In genomic region chr6:129370268-129370916, GRCh38 we compare ENCODE assay signal across 8 cellular contexts.
DNase-seq lines count a peak whose midpoint lies in the region; ATAC-seq, FAIRE-seq and TF ChIP-seq lines count a peak whose summit lies in the region.

No MANE protein-coding gene starts in this region.

- H3K4me1 ChIP-seq in astrocyte (ENCODE audit: insufficient read depth, low read length) = peaks cover 4% of the 10 kb centered on the region

- DNase-seq in NOMO-1 (lab: John Stamatoyannopoulos, UW; ENCODE audit: unreplicated experiment in 2 of 2) = peak; percentile 0 to 22
- DNase-seq in NOMO-1 treated with dmso at 0.1 percent for 144 hours (lab: John Stamatoyannopoulos, UW; ENCODE audit: unreplicated experiment) = no peak
- peak; percentile 55 for DNase-seq in SK-N-DZ (ENCODE audit: low spot score)
- peak; percentile 30 for DNase-seq in astrocyte (ENCODE audit: low read depth)
- peak; percentile 37 to 44 (median 37) for DNase-seq in immature natural killer cell
- peak; percentile 55 to 59 for DNase-seq in stimulated activated CD4-positive, alpha-beta T cell treated with anti-CD3 and anti-CD28 coated beads, Interleukin-2, amount 100 ng/mL, for 24 hours

- H3K27ac ChIP-seq in astrocyte (ENCODE audit: low read depth, low read length) = no peak overlapping the region

- no peak overlapping the region for H2AFZ ChIP-seq in astrocyte (ENCODE audit: low read depth, low read length)

- H3K4me3 ChIP-seq in astrocyte (ENCODE audit: insufficient read depth, low read depth, low read length) = peak overlapping the region; percentile 44

- no peaks in the 10 kb centered on the region for H3K27me3 Mint-ChIP-seq in astrocyte (ENCODE audit: low read depth, unreplicated experiment)
- no peaks in the 10 kb centered on the region for H3K27me3 Mint-ChIP-seq in immature natural killer cell (ENCODE audit: low read depth in 3 of 3)

- H3K9me3 ChIP-seq in astrocyte (ENCODE audit: insufficient read depth, low read depth, low read length) = no peaks in the 10 kb centered on the region

- H3K27me3 ChIP-seq in astrocyte (ENCODE audit: insufficient read depth, low read length) = no peaks in the 10 kb centered on the region

- no peaks in the 10 kb centered on the region for H3K36me3 ChIP-seq in astrocyte (ENCODE audit: insufficient read depth, low read length)

- H3K36me3 Mint-ChIP-seq in astrocyte (ENCODE audit: low read depth, unreplicated experiment) (no peaks in the 10 kb centered on the region), immature natural killer cell (no peaks in the 10 kb centered on the region)

- H3K4me1 Mint-ChIP-seq in astrocyte (ENCODE audit: low read depth, unreplicated experiment) = peaks cover 4% of the 10 kb centered on the region
- peaks cover 49 to 51% of the 10 kb centered on the region in 2 donors for H3K4me1 Mint-ChIP-seq in immature natural killer cell

- peak; percentile 63 for ATAC-seq in HG03565 (IDR thresholded peaks at IDR 0.05; ENCODE audit: unreplicated experiment)
- no peak for ATAC-seq in HG02870 (IDR thresholded peaks at IDR 0.05; ENCODE audit: unreplicated experiment)

- H3K4me3 Mint-ChIP-seq in astrocyte (ENCODE audit: unreplicated experiment) = no peak overlapping the region
- peak overlapping the region; percentile 38 to 78 (median 70) for H3K4me3 Mint-ChIP-seq in immature natural killer cell

- peak overlapping the region; percentile 27 for H3K9ac ChIP-seq in astrocyte (ENCODE audit: low read length)

- no peak overlapping the region for H3K27ac Mint-ChIP-seq in astrocyte (ENCODE audit: unreplicated experiment)
- H3K27ac Mint-ChIP-seq in immature natural killer cell = peak overlapping the region in 3 of 6 donors; percentile 33 to 57 (median 47)

- no peaks in the 10 kb centered on the region for H3K79me2 ChIP-seq in astrocyte (ENCODE audit: insufficient read depth, low read length)

- H4K20me1 ChIP-seq in astrocyte (ENCODE audit: insufficient read depth, low read length) = no peaks in the 10 kb centered on the region

- no peaks in the 10 kb centered on the region for H3K9me3 Mint-ChIP-seq in astrocyte (ENCODE audit: unreplicated experiment)
- no peaks in the 10 kb centered on the region for H3K9me3 Mint-ChIP-seq in immature natural killer cell

- FAIRE-seq in astrocyte (lab: Jason Lieb, UNC) = peak; percentile 72

- peak overlapping the region; percentile 82 for H3K4me2 ChIP-seq in astrocyte (ENCODE audit: low read length)

- peak; percentile 87 for TF ChIP-seq CTCF in astrocyte (IDR thresholded peaks at IDR 0.05; ENCODE audit: insufficient read depth, low read depth, low read length)
